29 cellular contexts compared by ENCODE assay signal in the genomic region with DNA sequence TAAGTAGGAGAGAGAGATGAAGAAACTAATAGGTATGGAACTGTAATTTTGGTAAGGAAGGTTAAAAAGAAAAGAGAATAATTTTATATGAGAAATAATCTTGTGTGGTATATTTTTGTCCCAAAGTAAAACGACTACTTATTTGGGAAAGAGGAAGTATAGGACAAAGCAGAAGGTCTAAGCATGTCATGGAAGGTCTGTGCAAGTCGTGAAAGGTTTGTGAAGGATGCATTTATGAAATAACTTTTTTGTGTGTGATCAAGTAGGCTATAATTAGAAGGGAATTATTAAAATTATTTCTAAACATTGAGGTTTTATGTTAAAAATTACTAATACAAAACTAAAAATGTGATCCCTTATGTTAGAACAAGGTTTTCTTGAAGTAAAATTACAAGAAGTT.
"Had no signal": no experiment of that assay in that cellular context is flagged by ENCODE, and none has a peak within 500 bp of the region (broad histone marks: within the 10 kb centered on the region; RNA-seq: fewer than 3 reads in every experiment).

No MANE protein-coding gene starts in this region.

- H3K4me3 Mint-ChIP-seq: memory B cell; mesothelial cell of epicardium; naive B cell; natural killer cell treated with Interleukin-12 subunit alpha and Interleukin-12 subunit beta and Interleukin-15 and Interleukin-18, amount 100 ng/mL, for 72 hours; neural crest cell had no signal

- ATAC-seq: foreskin keratinocyte; gastroesophageal sphincter; heart left ventricle; left lobe of liver; mucosa of descending colon; natural killer cell treated with Interleukin-12 subunit alpha and Interleukin-12 subunit beta and Interleukin-15 and Interleukin-18, amount 100 ng/mL, for 72 hours; pancreas; right lobe of liver had no signal

- H3K4me1 ChIP-seq: esophagus muscularis mucosa, gastroesophageal sphincter, heart left ventricle, pancreas, thyroid gland, vagina had no signal

- H3K9me3 Mint-ChIP-seq: natural killer cell treated with Interleukin-12 subunit alpha and Interleukin-12 subunit beta and Interleukin-15 and Interleukin-18, amount 100 ng/mL, for 72 hours had no signal

- H3K9me3 ChIP-seq: esophagus muscularis mucosa, gastroesophageal sphincter, heart left ventricle, mucosa of descending colon, neutrophil, pancreas, right lobe of liver, stomach, thyroid gland, vagina had no signal

- H3K4me1 Mint-ChIP-seq: mesothelial cell of epicardium, neural crest cell had no signal

- H3K27ac Mint-ChIP-seq: memory B cell; mesothelial cell of epicardium; natural killer cell treated with Interleukin-12 subunit alpha and Interleukin-12 subunit beta and Interleukin-15 and Interleukin-18, amount 100 ng/mL, for 72 hours had no signal

- H3K27ac ChIP-seq: esophagus muscularis mucosa, foreskin keratinocyte, gastroesophageal sphincter, heart left ventricle, hepatocyte, neutrophil, pancreas, right lobe of liver, stomach, thyroid gland, vagina had no signal

- FAIRE-seq: endothelial cell of umbilical vein, pancreas had no signal

- DNase-seq: dermis blood vessel endothelial cell; effector memory CD4-positive, alpha-beta T cell; foreskin keratinocyte; heart left ventricle; kidney; mucosa of descending colon; naive B cell; pancreas; right lobe of liver; small intestine; stimulated activated CD4-positive, alpha-beta T cell treated with anti-CD3 and anti-CD28 coated beads, Interleukin-15, amount 100 ng/mL, for 24 hours; stimulated activated CD4-positive, alpha-beta T cell treated with anti-CD3 and anti-CD28 coated beads, Interleukin-4, amount 100 ng/mL, for 1 hour; stimulated activated CD8-positive, alpha-beta memory T cell treated with anti-CD3 and anti-CD28 coated beads, Interleukin-4, amount 100 ng/mL, for 48 hours; stimulated activated naive CD4-positive, alpha-beta T cell; stomach; thyroid gland; trophoblast cell had no signal

- H3K4me2 ChIP-seq: hepatocyte had no signal

- H3K4me3 ChIP-seq: esophagus muscularis mucosa, gastroesophageal sphincter, heart left ventricle, hepatocyte, lung, mucosa of descending colon, pancreas, right lobe of liver, stomach, thyroid gland, vagina had no signal

- H3K36me3 ChIP-seq: esophagus muscularis mucosa, gastroesophageal sphincter, heart left ventricle, neutrophil, pancreas, right lobe of liver, stomach, thyroid gland, vagina had no signal
